ENCODE assay signal across 11 cellular contexts in genomic region chr10:70742537-70743429, GRCh38. TPM values are rescaled to one million over a fixed set of nuclear protein-coding genes. Genes with fewer than 3 reads are reported as not detected.
DNase-seq lines count a peak whose midpoint lies in the region; ATAC-seq, FAIRE-seq and TF ChIP-seq lines count a peak whose summit lies in the region.
"Had no signal": no experiment of that assay in that cellular context is flagged by ENCODE, and none has a peak within 500 bp of the region (broad histone marks: within the 10 kb centered on the region; RNA-seq: fewer than 3 reads in every experiment).

No MANE protein-coding gene starts in this region.

- TF ChIP-seq CTCF in astrocyte of the spinal cord (IDR thresholded peaks at IDR 0.05; ENCODE audit: low read depth, low read length) (no peak), HepG2 (CRISPR knock-in tag; IDR thresholded peaks at IDR 0.05) (no peak)

- H4K20me1 ChIP-seq in HepG2 (ENCODE audit: insufficient read depth, low read length), result no peaks in the 10 kb centered on the region

- H3K4me3 ChIP-seq in astrocyte of the spinal cord (ENCODE audit: low read depth, low read length) (no peak overlapping the region), HepG2 (replicated peaks in 1 of 3; ENCODE audit: insufficient read depth in 1 of 3, low read depth in 2 of 3, low read length in 3 of 3) (peak overlapping the region in 1 of 3 experiments; percentile 9; a peak in 2 of 6 replicates), aorta (ENCODE audit: low read length in 2 of 2) (no peak overlapping the region)

- POLR2A ChIA-PET in HepG2 (lab: Yijun Ruan, JAX), result no interaction called here

- in situ Hi-C loops in astrocyte of the spinal cord (cut with HindIII; ENCODE audit: low sequenced_read_pairs) (no loop called here), HepG2 (cut with HindIII; ENCODE audit: extremely low pct_ligation_motif_present, low pct_unique_long_range_greater_than_20kb) (no loop called here)

- no peaks in the 10 kb centered on the region for H3K79me2 ChIP-seq in HepG2 (ENCODE audit: insufficient read depth, low read length)

- TF ChIP-seq EP300 in HepG2 (IDR thresholded peaks at IDR 0.05; ENCODE audit: low read depth in 2 of 2, low read length in 2 of 2) (peak in 1 of 2 experiments; percentile 40; a peak in 1 of 4 replicates), HepG2 (CRISPR knock-in tag; IDR thresholded peaks at IDR 0.05; ENCODE audit: borderline replicate concordance) (no peak)

- H3K4me1 ChIP-seq in HepG2 (ENCODE audit: insufficient read depth, low read length), result peaks cover 25% of the 10 kb centered on the region
- no peaks in the 10 kb centered on the region for H3K4me1 ChIP-seq in aorta (ENCODE audit: control insufficient read depth in 1 of 2, insufficient read depth in 2 of 2, low read length in 2 of 2)

- H3K9ac ChIP-seq in HepG2 (ENCODE audit: insufficient read depth, low read depth, low read length), result 0 out of 2 replicates have a peak overlapping the region, but pooled peaks have one; percentile 43

- no peaks in the 10 kb centered on the region for H3K9me3 ChIP-seq in HepG2 (ENCODE audit: low read length)
- no peaks in the 10 kb centered on the region for H3K9me3 ChIP-seq in aorta (ENCODE audit: control insufficient read depth, low read length)

- WGBS in HepG2 (ENCODE audit: low lambda C conversion rate), result 43% methylated on average over 7 of the region's 8 CpGs
- 32 to 38% methylated on average over 8 of the region's 8 CpGs for WGBS in aorta, 2 donors

- no TSS peak for BruUV-seq in HepG2 (replicated peaks; lab: Mats Ljungman, UMichigan)

- intact Hi-C loops in Right ventricle myocardium superior (cut with DNase I), result no loop called here
- intact Hi-C loops in cardiac septum (cut with DNase I), result no loop called here
- intact Hi-C loops in HepG2 (cut with micrococcal nuclease; ENCODE audit: unreplicated experiment), result no loop called here
- intact Hi-C loops in aorta (cut with DNase I), result no loop called here

- peaks cover 1 to 4% of the 10 kb centered on the region in 2 experiments; a peak in 2 of 5 replicates for H3K27me3 ChIP-seq in HepG2 (ENCODE audit: control insufficient read depth in 1 of 2, insufficient read depth in 2 of 2, low read length in 2 of 2)
- H3K27me3 ChIP-seq in aorta (ENCODE audit: control insufficient read depth in 1 of 2, insufficient read depth in 2 of 2, low read length in 1 of 2), result no peaks in the 10 kb centered on the region

- CTCF ChIA-PET in HepG2 (lab: Yijun Ruan, JAX; ENCODE audit: low intra/inter-chr PET ratio, low total read pairs), result no interaction called here

- no peak overlapping the region for H3K27ac ChIP-seq in HepG2 (ENCODE audit: extremely low read length, insufficient read depth, low read length)
- no peak overlapping the region for H3K27ac ChIP-seq in aorta (ENCODE audit: low read depth in 1 of 2, low read length in 2 of 2)

- H2AFZ ChIP-seq in HepG2 (ENCODE audit: low read length), result no peak overlapping the region

- H3K4me2 ChIP-seq in HepG2 (ENCODE audit: low read depth, low read length), result peak overlapping the region; percentile 68

- TF ChIP-seq RAD21 in HepG2 (CRISPR knock-in tag; IDR thresholded peaks at IDR 0.05), result no peak

- ATAC-seq in Right ventricle myocardium superior (ENCODE audit: poor library complexity) (peak; percentile 85), HepG2 (peak; percentile 78), aorta (ENCODE audit: low FRiP score) (no peak), HG02610 (IDR thresholded peaks at IDR 0.05; ENCODE audit: unreplicated experiment) (no peak), GM21381 (IDR thresholded peaks at IDR 0.05; ENCODE audit: unreplicated experiment) (no peak)
- ATAC-seq: activated T-cell treated with anti-CD3 and anti-CD28 coated beads, Interleukin-2, amount 50 U/mL, for 4 hours had no signal

- TF ChIP-seq POLR2A in HepG2 (IDR thresholded peaks at IDR 0.05; ENCODE audit: insufficient read depth in 1 of 2, low read depth in 2 of 2, low read length in 2 of 2), result no peak

- FAIRE-seq in HepG2 (lab: Jason Lieb, UNC), result peak; percentile 68

- H3K36me3 ChIP-seq in HepG2 (replicated peaks in 1 of 2; ENCODE audit: control insufficient read depth in 1 of 2, insufficient read depth in 2 of 2, low read length in 2 of 2) (no peaks in the 10 kb centered on the region), aorta (ENCODE audit: control insufficient read depth in 1 of 2, insufficient read depth in 2 of 2, low read length in 1 of 2) (no peaks in the 10 kb centered on the region)

- DNase-seq in Right ventricle myocardium superior, result peak; percentile 58
- no peak for DNase-seq in cardiac septum (ENCODE audit: low spot score)
- peak; percentile 78 for DNase-seq in astrocyte of the spinal cord (ENCODE audit: low read depth, low spot score)
- peak; percentile 57 for DNase-seq in HepG2 (ENCODE audit: low spot score)
- DNase-seq in aorta, result peak; percentile 76
- DNase-seq in NCI-H526 treated with DMSO at 0.1 percent for 48 hours (lab: John Stamatoyannopoulos, UW), result no peak
- DNase-seq: activated T-cell treated with anti-CD3 and anti-CD28 coated beads, Interleukin-2, amount 50 U/mL, for 4 hours had no signal

TF ChIP-seq in HepG2, 621 proteins besides CTCF, POLR2A, EP300 and RAD21 (continues in another document):
- TF ChIP-seq ZBTB33 (CRISPR knock-in tag; IDR thresholded peaks at IDR 0.05) (no peak), ZFP36 (IDR thresholded peaks at IDR 0.05; ENCODE audit: borderline replicate concordance, low read depth, low read length, partially characterized antibody) (no peak), GMEB1 (CRISPR knock-in tag; IDR thresholded peaks at IDR 0.05; ENCODE audit: borderline replicate concordance) (no peak)

RNA-seq across cellular contexts. Expression of gene TBATA, which starts 42.4 kb away (rescaled TPM):
- total RNA-seq in Right ventricle myocardium superior, result not detected
- total RNA-seq in cardiac septum, result not detected
- not detected in 2 replicates for total RNA-seq in HepG2 (2016; rRNA removed; fragmentation: Illumina TruSeq; extraction: Trizol)
- total RNA-seq in HepG2 (2016; cell fraction: cytosol; rRNA removed; fragmentation: Illumina TruSeq; extraction: Trizol; ENCODE audit: low read depth), result not detected in 2 replicates
- total RNA-seq in HepG2 (2016; cell fraction: insoluble cytoplasmic fraction; rRNA removed; fragmentation: Illumina TruSeq; extraction: Trizol), result not detected in 2 replicates
- total RNA-seq in HepG2 (2016; cell fraction: membrane; rRNA removed; fragmentation: Illumina TruSeq; extraction: Trizol), result not detected in 2 replicates
- not detected in 2 replicates for total RNA-seq in HepG2 (2016; cell fraction: nucleus; rRNA removed; fragmentation: Illumina TruSeq; extraction: Trizol)
- not detected in 2 replicates for polyA plus RNA-seq in HepG2 (2011; rRNA removed)
- not detected in 2 replicates for polyA plus RNA-seq in HepG2 (2011; cell fraction: cytosol; rRNA removed)
- polyA plus RNA-seq in HepG2 (2011; cell fraction: nucleus; rRNA removed), result not detected in 2 replicates
- polyA plus RNA-seq in HepG2 (2012), result not detected in 2 replicates
- not detected in 2 replicates for polyA plus RNA-seq in HepG2 (2016; cell fraction: cytosol; fragmentation: Illumina TruSeq; extraction: Trizol; ENCODE audit: low read depth)
- polyA plus RNA-seq in HepG2 (2016; cell fraction: insoluble cytoplasmic fraction; fragmentation: Illumina TruSeq; extraction: Trizol; ENCODE audit: low read depth), result not detected in 2 replicates
- not detected in 2 replicates for polyA plus RNA-seq in HepG2 (2016; cell fraction: membrane; fragmentation: Illumina TruSeq; extraction: Trizol; ENCODE audit: low read depth)
- not detected in 2 replicates for polyA plus RNA-seq in HepG2 (2016; cell fraction: nucleus; fragmentation: Illumina TruSeq; extraction: Trizol; ENCODE audit: insufficient read depth, low read depth)
- polyA minus RNA-seq in HepG2 (2011; rRNA and poly(A)+ RNA removed; ENCODE audit: low replicate concordance), result not detected in 2 replicates
- polyA minus RNA-seq in HepG2 (2011; cell fraction: cytosol; rRNA and poly(A)+ RNA removed), result not detected in 2 replicates
- polyA minus RNA-seq in HepG2 (2011; cell fraction: nucleus; rRNA and poly(A)+ RNA removed), result not detected in 2 replicates
- not detected for total RNA-seq in aorta
- not detected for polyA plus RNA-seq in aorta
- total RNA-seq: activated T-cell treated with anti-CD3 and anti-CD28 coated beads, Interleukin-2, amount 50 U/mL, for 4 hours; SK-MEL-5 had no signal
- polyA plus RNA-seq: neural cell had no signal

Comparison
In these comparisons a context has a peak if more than half of its experiments do, and no peak if none do; other contexts are left out.
1. DNase-seq: peak in Right ventricle myocardium superior (single experiment), astrocyte of the spinal cord (single experiment), HepG2 (single experiment) and aorta (2 of 2); none in cardiac septum (single experiment) and NCI-H526 treated with DMSO at 0.1 percent for 48 hours (single experiment).
2. ATAC-seq: peak in Right ventricle myocardium superior (single experiment) and HepG2 (single experiment); none in aorta (single experiment), HG02610 (single experiment) and GM21381 (single experiment).